8 cellular contexts compared by ENCODE assay signal in the genomic region with DNA sequence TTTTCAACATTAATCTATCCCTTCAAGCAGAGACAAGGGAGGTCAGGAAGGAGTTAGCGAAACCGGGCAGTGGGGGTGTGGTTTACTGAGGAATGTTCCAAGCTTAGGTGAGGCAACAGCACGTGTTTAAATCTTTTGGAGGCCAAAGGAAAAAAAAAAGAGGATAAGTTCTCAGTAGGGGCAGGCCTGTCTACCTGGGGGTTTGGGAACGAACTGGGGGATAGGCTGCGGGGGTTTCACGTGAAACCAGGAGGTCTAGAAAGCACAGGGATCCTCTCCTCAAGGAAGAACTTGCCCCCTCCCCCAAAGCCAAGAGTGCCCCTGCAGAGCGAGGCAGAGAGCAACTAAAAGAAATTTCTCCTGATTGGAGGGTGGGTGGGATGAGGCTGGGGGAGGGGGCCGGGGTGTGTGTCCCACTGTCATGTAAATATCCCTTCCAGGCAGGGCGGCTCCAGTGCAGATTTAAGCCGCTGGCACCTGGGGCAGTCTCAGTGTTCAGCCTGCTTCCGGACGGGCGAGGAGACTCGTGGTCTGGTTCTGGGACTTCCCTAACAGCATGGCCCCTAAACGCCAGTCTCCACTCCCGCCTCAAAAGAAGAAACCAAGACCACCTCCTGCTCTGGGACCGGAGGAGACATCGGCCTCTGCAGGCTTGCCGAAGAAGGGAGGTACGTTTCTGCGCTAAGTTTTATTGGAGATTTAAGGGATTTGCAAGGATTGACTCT. TPM values are rescaled to one million over a fixed set of nuclear protein-coding genes. Genes with fewer than 3 reads are reported as not detected.
A peak's percentile ranks its signal among the peaks of the same experiment; 100 is the strongest.
DNase-seq lines count a peak whose midpoint lies in the region; ATAC-seq and TF ChIP-seq lines count a peak whose summit lies in the region.

No MANE protein-coding gene starts in this region.

- TF ChIP-seq CTCF in HCT116 (IDR thresholded peaks at IDR 0.05 in 2 of 3, conservative IDR thresholded peaks at IDR 0.05 in 1 of 3; ENCODE audit: borderline replicate concordance in 1 of 3, insufficient read depth in 1 of 3, low read depth in 2 of 3, low read length in 2 of 3) (no peak), testis (IDR thresholded peaks at IDR 0.05) (no peak)

- H2AFZ ChIP-seq in HCT116 (ENCODE audit: low read depth, low read length, poor library complexity, severe bottlenecking) (no peak overlapping the region), mesenchymal stem cell (ENCODE audit: low read depth, low read length) (no peak overlapping the region)

- peak overlapping the region; percentile 90 to 99 for H3K4ac ChIP-seq in mesenchymal stem cell (ENCODE audit: low read depth in 1 of 2, low read length in 2 of 2)

- H2BK120ac ChIP-seq in mesenchymal stem cell (ENCODE audit: low read depth, low read length), result peak overlapping the region; percentile 71

- RAD21 ChIA-PET in HCT116 (lab: Charles Lee; ENCODE audit: low non-redundant PET in 1 of 2, low total read pairs in 2 of 2, uncharacterized antibody in 2 of 2, unreplicated experiment in 2 of 2), result no interaction called here

- H3K9me3 ChIP-seq in HCT116 (ENCODE audit: control insufficient read depth in 1 of 2, insufficient read depth in 1 of 2, low read depth in 1 of 2, low read length in 2 of 2) (no peaks in the 10 kb centered on the region), SJSA1 (replicated peaks) (no peaks in the 10 kb centered on the region), mesenchymal stem cell (ENCODE audit: control insufficient read depth, low read length) (no peaks in the 10 kb centered on the region), testis (no peaks in the 10 kb centered on the region)

- no peaks in the 10 kb centered on the region for H4K20me1 ChIP-seq in HCT116 (ENCODE audit: insufficient read depth)

- no peak overlapping the region for H3K23ac ChIP-seq in mesenchymal stem cell (ENCODE audit: low read length in 2 of 2)

- TF ChIP-seq POLR2A in HCT116 (IDR thresholded peaks at IDR 0.05; ENCODE audit: borderline replicate concordance, extremely low read depth, insufficient read depth, insufficient read length) (no peak), testis (IDR thresholded peaks at IDR 0.05) (no peak)

- H3K4me2 ChIP-seq in HCT116 (ENCODE audit: low read length) (peak overlapping the region; percentile 83), mesenchymal stem cell (ENCODE audit: low read length, poor library complexity, severe bottlenecking) (peak overlapping the region; percentile 70)

- H3K4me3 ChIP-seq in HCT116 (replicated peaks in 1 of 2; ENCODE audit: low read depth in 1 of 2, low read length in 2 of 2), result peak overlapping the region; percentile 96
- H3K4me3 ChIP-seq in SJSA1, result peak overlapping the region; percentile 39
- peak overlapping the region; percentile 70 to 80 for H3K4me3 ChIP-seq in mesenchymal stem cell (ENCODE audit: insufficient read depth in 1 of 2, low read depth in 1 of 2, low read length in 2 of 2)
- H3K4me3 ChIP-seq in testis, result peak overlapping the region; percentile 50 to 58

- H3K9ac ChIP-seq in HCT116 (ENCODE audit: low read length) (peak overlapping the region; percentile 99), mesenchymal stem cell (ENCODE audit: low read length) (peak overlapping the region; percentile 91)

- TF ChIP-seq RAD21 in HCT116 (IDR thresholded peaks at IDR 0.05; ENCODE audit: low read depth), result no peak

- peak overlapping the region; percentile 85 for H4K8ac ChIP-seq in mesenchymal stem cell (ENCODE audit: low read length)

- 3% methylated on average over 8 of the region's 21 CpGs for WGBS in mesenchymal stem cell
- WGBS in testis, 2 donors, result 20 to 30% methylated on average over 9 to 21 of the region's 21 CpGs

- peak overlapping the region; percentile 90 to 97 for H3K18ac ChIP-seq in mesenchymal stem cell (ENCODE audit: low read depth in 1 of 2, low read length in 2 of 2)

- POLR2A ChIA-PET in HCT116 (lab: Charles Lee), result interaction anchor here (0.6 to 3.4 kb wide), 13 partner anchors 9 to 146 kb away, joined by 3 to 24 read pairs (median 6); a partner anchor contains a TSS

- H3K36me3 ChIP-seq in HCT116 (ENCODE audit: control insufficient read depth in 1 of 2, insufficient read depth in 2 of 2, low read length in 2 of 2), result no peaks in the 10 kb centered on the region
- no peaks in the 10 kb centered on the region for H3K36me3 ChIP-seq in SJSA1
- peaks cover 0 to 3% of the 10 kb centered on the region in 2 experiments for H3K36me3 ChIP-seq in mesenchymal stem cell (ENCODE audit: control insufficient read depth in 1 of 2, insufficient read depth in 2 of 2, low read depth in 1 of 2, low read length in 2 of 2)
- no peaks in the 10 kb centered on the region for H3K36me3 ChIP-seq in testis (ENCODE audit: low read depth, missing control alignments)

- peak overlapping the region; percentile 69 for H4K91ac ChIP-seq in mesenchymal stem cell (ENCODE audit: low read length)

- H3K27me3 ChIP-seq in HCT116 (ENCODE audit: insufficient read depth, low read length) (no peaks in the 10 kb centered on the region), SJSA1 (replicated peaks) (no peaks in the 10 kb centered on the region), mesenchymal stem cell (ENCODE audit: control insufficient read depth in 1 of 2, insufficient read depth in 1 of 2, low read length in 2 of 2) (no peaks in the 10 kb centered on the region), testis (no peaks in the 10 kb centered on the region)

- H3K27ac ChIP-seq in HCT116 (ENCODE audit: low read depth, low read length), result peak overlapping the region; percentile 94
- H3K27ac ChIP-seq in SJSA1, result peak overlapping the region; percentile 33; the same call in 1 of the 2 replicates
- peak overlapping the region; percentile 92 for H3K27ac ChIP-seq in mesenchymal stem cell (ENCODE audit: low read length, poor library complexity, severe bottlenecking)
- H3K27ac ChIP-seq in testis, result peak overlapping the region; percentile 69 to 72

- H3K4me1 ChIP-seq in HCT116 (ENCODE audit: control insufficient read depth in 1 of 2, insufficient read depth in 2 of 2, low read length in 2 of 2), result peaks cover 25 to 41% of the 10 kb centered on the region in 2 experiments
- H3K4me1 ChIP-seq in SJSA1 (replicated peaks), result peaks cover 24% of the 10 kb centered on the region
- peaks cover 31% of the 10 kb centered on the region for H3K4me1 ChIP-seq in mesenchymal stem cell (ENCODE audit: control insufficient read depth, insufficient read depth, low read depth, low read length)
- H3K4me1 ChIP-seq in testis, result peaks cover 12% of the 10 kb centered on the region

- H3K79me2 ChIP-seq in HCT116 (ENCODE audit: insufficient read depth, low read length), result peaks cover 62% of the 10 kb centered on the region

- no peak overlapping the region for H2BK5ac ChIP-seq in mesenchymal stem cell (ENCODE audit: low read depth, low read length, poor library complexity, severe bottlenecking)

- intact Hi-C loops in HCT116 (cut with micrococcal nuclease), result no loop called here
- intact Hi-C loops in testis (cut with DNase I; ENCODE audit: low total_unique reads), result no loop called here

- H3K79me1 ChIP-seq in mesenchymal stem cell (replicated peaks; ENCODE audit: low read length, poor library complexity, severe bottlenecking), result peaks cover 17% of the 10 kb centered on the region

- CTCF ChIA-PET in HCT116 (lab: Charles Lee), result interaction anchor here (2.2 to 2.6 kb wide), 2 partner anchors 19 to 48 kb away, joined by 9 to 14 read pairs; a partner anchor contains a TSS

- H2BK12ac ChIP-seq in mesenchymal stem cell (ENCODE audit: low read length in 2 of 2), result no peak overlapping the region

- BruUV-seq in HCT116 (replicated peaks; lab: Mats Ljungman, UMichigan), result no TSS peak

- no peaks in the 10 kb centered on the region for H3K9me2 ChIP-seq in HCT116 (ENCODE audit: insufficient read depth)

- ATAC-seq in HCT116, result peak; percentile 18
- ATAC-seq in HG03457 (IDR thresholded peaks at IDR 0.05; ENCODE audit: unreplicated experiment), result no peak
- no peak for ATAC-seq in HG02763 (IDR thresholded peaks at IDR 0.05; ENCODE audit: unreplicated experiment)

- DNase-seq in DMS53 (lab: John Stamatoyannopoulos, UW) (peak; percentile 67), HCT116 (ENCODE audit: low read depth, low spot score) (no peak), SJSA1 (ENCODE audit: low read depth in 1 of 2, low spot score in 2 of 2) (no peak), ecto neural progenitor cell (ENCODE audit: low spot score) (peak; percentile 88), mesenchymal stem cell (peak; percentile 51), testis (peak; percentile 41)

- H2BK15ac ChIP-seq in mesenchymal stem cell (ENCODE audit: low read depth, poor library complexity, severe bottlenecking), result peak overlapping the region; percentile 80

- H3K14ac ChIP-seq in mesenchymal stem cell (ENCODE audit: low read length in 2 of 2), result peak overlapping the region in 1 of 2 experiments; percentile 16

- no peak overlapping the region for H2AK5ac ChIP-seq in mesenchymal stem cell (ENCODE audit: low read length, severe bottlenecking)

TF ChIP-seq in HCT116, 20 proteins besides CTCF, POLR2A, EP300 and RAD21 (continues in another document):
- no peak for TF ChIP-seq EGR1 (IDR thresholded peaks at IDR 0.05; ENCODE audit: low read depth)
- no peak for TF ChIP-seq TCF7L2 (IDR thresholded peaks at IDR 0.05; ENCODE audit: borderline replicate concordance, extremely low read depth, insufficient read depth, insufficient read length)

RNA-seq across cellular contexts. Expression of a gene that starts 5.5 kb away (rescaled TPM):
- total RNA-seq in HCT116 (2021; ENCODE audit: unreplicated experiment) (595 TPM), testis (100 to 1,000 TPM; 113 to 142 TPM)
- polyA plus RNA-seq in HCT116 (2012), result 271 and 320 TPM in 2 replicates
- total RNA-seq in SJSA1 (2014; rRNA removed; shearing (Covaris generic)), result 538 and 648 TPM in 2 replicates
- polyA plus RNA-seq in mesenchymal stem cell (2013, experiment 1 of 2), result 293 TPM
- polyA plus RNA-seq in mesenchymal stem cell (2013, experiment 2 of 2), result 300 TPM
- polyA plus RNA-seq in testis (ENCODE audit: insufficient read depth, low read depth, low replicate concordance), result 159 TPM

RNA-seq across cellular contexts. Expression of a gene that starts 18.8 kb away (rescaled TPM):
- total RNA-seq in HCT116 (2021; ENCODE audit: unreplicated experiment), result 37.9 TPM
- polyA plus RNA-seq in HCT116 (2012), result 30.1 and 34.1 TPM in 2 replicates
- total RNA-seq in SJSA1 (2014; rRNA removed; shearing (Covaris generic)), result 9.5 and 13.6 TPM in 2 replicates
- polyA plus RNA-seq in mesenchymal stem cell (2013, experiment 1 of 2), result 2.0 TPM
- 2.0 TPM for polyA plus RNA-seq in mesenchymal stem cell (2013, experiment 2 of 2)
- total RNA-seq in testis, result 1 to 10 TPM; 3.6 to 7.2 TPM
- polyA plus RNA-seq in testis (ENCODE audit: insufficient read depth, low read depth, low replicate concordance), result 4.2 TPM

RNA-seq across cellular contexts. Expression of a gene that starts 26.9 kb away (rescaled TPM):
- total RNA-seq in HCT116 (2021; ENCODE audit: unreplicated experiment) (155 TPM), testis (10 to 100 TPM; 78.4 to 96.7 TPM)
- polyA plus RNA-seq in HCT116 (2012), result 150 and 152 TPM in 2 replicates
- total RNA-seq in SJSA1 (2014; rRNA removed; shearing (Covaris generic)), result 79.8 and 85.3 TPM in 2 replicates
- polyA plus RNA-seq in mesenchymal stem cell (2013, experiment 1 of 2), result 16.5 TPM
- polyA plus RNA-seq in mesenchymal stem cell (2013, experiment 2 of 2), result 16.2 TPM
- polyA plus RNA-seq in testis (ENCODE audit: insufficient read depth, low read depth, low replicate concordance), result 102 TPM

RNA-seq across cellular contexts. Expression of a gene that starts 40.4 kb away (rescaled TPM):
- total RNA-seq in HCT116 (2021; ENCODE audit: unreplicated experiment) (57.6 TPM), testis (10 to 100 TPM; 36.4 to 57.5 TPM)
- polyA plus RNA-seq in HCT116 (2012), result 86.3 and 86.6 TPM in 2 replicates
- total RNA-seq in SJSA1 (2014; rRNA removed; shearing (Covaris generic)), result 47.1 and 62.1 TPM in 2 replicates
- polyA plus RNA-seq in mesenchymal stem cell (2013, experiment 1 of 2), result 28.9 TPM
- 26.9 TPM for polyA plus RNA-seq in mesenchymal stem cell (2013, experiment 2 of 2)
- polyA plus RNA-seq in testis (ENCODE audit: insufficient read depth, low read depth, low replicate concordance), result 39.3 TPM

Comparison
In these comparisons a context has a peak if more than half of its experiments do, and no peak if none do; other contexts are left out.
1. DNase-seq: peak in DMS53 (single experiment), ecto neural progenitor cell (single experiment), mesenchymal stem cell (single experiment) and testis (single experiment); none in HCT116 (single experiment) and SJSA1 (0 of 2).
2. H3K27ac ChIP-seq: peak in every context shown above with its lines; median percentile 94 in HCT116; 92 in mesenchymal stem cell; 70 in testis; 33 in SJSA1.
3. H3K4me3 ChIP-seq: peak in every context shown above with its lines; median percentile 96 in HCT116; 75 in mesenchymal stem cell; 54 in testis; 39 in SJSA1.